19 cellular contexts compared by ENCODE assay signal in the genomic region with DNA sequence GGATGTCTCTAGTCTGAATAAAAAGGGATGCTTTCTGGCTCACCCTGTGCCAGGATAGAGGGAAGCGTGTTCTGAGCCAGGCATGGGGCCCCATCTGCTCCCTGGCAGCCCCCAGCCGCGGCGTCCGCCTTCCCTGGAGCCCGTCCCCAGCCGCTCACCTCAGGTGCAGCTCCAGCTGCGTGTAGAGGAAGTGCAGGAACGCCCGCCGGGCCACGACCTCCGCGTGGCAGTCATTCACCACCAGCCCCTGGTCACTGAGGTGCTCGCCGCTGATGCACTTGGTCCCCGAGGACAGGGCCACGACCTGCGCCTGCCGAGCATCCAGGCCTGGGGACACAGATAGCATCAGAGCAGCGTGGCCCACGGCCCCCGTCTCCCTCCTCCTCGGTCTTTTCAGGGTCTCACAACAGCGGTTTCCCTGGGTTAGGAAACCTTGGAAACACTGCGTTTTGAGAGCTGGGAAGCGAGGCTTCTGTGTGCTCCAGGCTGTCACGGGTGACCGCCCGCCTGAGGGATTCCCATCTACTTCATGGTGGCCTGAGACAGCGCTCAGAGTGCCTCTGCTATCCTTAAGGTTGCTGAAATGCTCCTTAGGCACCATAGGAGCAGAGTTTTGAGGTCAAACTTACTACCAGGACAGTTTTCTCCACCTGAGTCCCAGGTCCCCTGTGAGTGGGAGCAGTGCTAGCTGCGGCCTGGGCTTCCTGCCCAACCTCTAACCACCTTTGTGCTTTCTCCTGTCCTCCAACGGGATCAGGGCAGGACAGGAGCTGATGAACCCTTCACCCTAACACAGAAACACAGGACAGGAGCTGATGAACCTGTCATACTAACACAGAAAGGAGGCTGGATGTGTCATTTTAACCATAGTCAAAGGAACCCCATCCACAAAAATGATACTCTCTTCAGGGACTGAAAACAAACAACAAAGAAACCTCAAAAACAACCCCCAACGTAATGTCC.
DNase-seq lines count a peak whose midpoint lies in the region; ATAC-seq, FAIRE-seq and TF ChIP-seq lines count a peak whose summit lies in the region.
"Had no signal": no experiment of that assay in that cellular context is flagged by ENCODE, and none has a peak within 500 bp of the region (broad histone marks: within the 10 kb centered on the region; RNA-seq: fewer than 3 reads in every experiment).

No MANE protein-coding gene starts in this region.

- ATAC-seq in left lobe of liver = no peak
- ATAC-seq: GM12878, Panc1 had no signal

- H3K9me3 ChIP-seq in BLaER1 treated with 17β-estradiol and CSF1 and Interleukin-3, amounts not matched to agents 10 nM and 100 nM (replicated peaks in 1 of 11) = no peaks in the 10 kb centered on the region; a peak in 1 of 22 replicates
- H3K9me3 ChIP-seq: Caco-2 had no signal

- DNase-seq in SK-N-DZ (ENCODE audit: low spot score) = peak; percentile 43
- DNase-seq in left lobe of liver (ENCODE audit: low spot score) = peak; percentile 24
- DNase-seq in osteocyte (ENCODE audit: extremely low spot score, unreplicated experiment) = no peak
- DNase-seq in activated naive CD8-positive, alpha-beta T cell treated with anti-CD3 and anti-CD28 coated beads for 36 hours = no peak
- no peak for DNase-seq in occipital lobe (lab: John Stamatoyannopoulos, UW)
- no peak for DNase-seq in NCI-H345 treated with DMSO at 0.1 percent for 48 hours (lab: John Stamatoyannopoulos, UW; ENCODE audit: unreplicated experiment)
- DNase-seq in HTR-8/SVneo (ENCODE audit: insufficient read length, low spot score) = no peak
- DNase-seq: Caco-2, KBM-7, NCI-H1092, NCI-H1694 treated with DMSO at 0.1 percent for 48 hours, NCI-H446 treated with DMSO at 0.1 percent for 48 hours, NCI-H82, SHP77 had no signal

- peaks cover 18 to 62% (median 39%) of the 10 kb centered on the region in 11 experiments; a peak in 20 of 22 replicates for H3K27me3 ChIP-seq in BLaER1 treated with 17β-estradiol and CSF1 and Interleukin-3, amounts not matched to agents 10 nM and 100 nM

- FAIRE-seq in HTR-8/SVneo (lab: Jason Lieb, UNC) = no peak
- FAIRE-seq: A204.1, GM12878 had no signal

- H3K4me3 ChIP-seq in BLaER1 treated with 17β-estradiol and CSF1 and Interleukin-3, amounts not matched to agents 10 nM and 100 nM = no peak overlapping the region
- H3K4me3 ChIP-seq: GM12878 had no signal

- peaks cover 28% of the 10 kb centered on the region for H3K4me1 Mint-ChIP-seq in osteocyte (ENCODE audit: unreplicated experiment)
- peaks cover 2% of the 10 kb centered on the region for H3K4me1 Mint-ChIP-seq in activated naive CD8-positive, alpha-beta T cell treated with anti-CD3 and anti-CD28 coated beads for 36 hours
- H3K4me1 Mint-ChIP-seq: CD14-positive monocyte had no signal

- H3K36me3 Mint-ChIP-seq in osteocyte (ENCODE audit: unreplicated experiment) = peaks cover 3% of the 10 kb centered on the region
- H3K36me3 Mint-ChIP-seq in activated naive CD8-positive, alpha-beta T cell treated with anti-CD3 and anti-CD28 coated beads for 36 hours = no peaks in the 10 kb centered on the region
- H3K36me3 Mint-ChIP-seq: CD14-positive monocyte had no signal

- H3K4me1 ChIP-seq in BLaER1 treated with 17β-estradiol and CSF1 and Interleukin-3, amounts not matched to agents 10 nM and 100 nM = peaks cover 8 to 38% (median 30%) of the 10 kb centered on the region in 10 experiments
- H3K4me1 ChIP-seq: Caco-2 had no signal

- H4K20me1 ChIP-seq in BLaER1 treated with 17β-estradiol and CSF1 and Interleukin-3, amounts not matched to agents 10 nM and 100 nM = peaks cover 0 to 5% (median 0%) of the 10 kb centered on the region in 11 experiments; a peak in 2 of 22 replicates

- TF ChIP-seq CTCF in osteocyte (IDR thresholded peaks at IDR 0.05) = no peak

- no peaks in the 10 kb centered on the region for H3K9me3 Mint-ChIP-seq in osteocyte (ENCODE audit: unreplicated experiment)
- no peaks in the 10 kb centered on the region for H3K9me3 Mint-ChIP-seq in activated naive CD8-positive, alpha-beta T cell treated with anti-CD3 and anti-CD28 coated beads for 36 hours

- peak overlapping the region in 1 of 11 experiments; percentile 10; a peak in 1 of 22 replicates for H3K9ac ChIP-seq in BLaER1 treated with 17β-estradiol and CSF1 and Interleukin-3, amounts not matched to agents 10 nM and 100 nM

- peaks cover 2% of the 10 kb centered on the region for H3K27me3 Mint-ChIP-seq in osteocyte (ENCODE audit: unreplicated experiment)
- H3K27me3 Mint-ChIP-seq in activated naive CD8-positive, alpha-beta T cell treated with anti-CD3 and anti-CD28 coated beads for 36 hours = peaks cover 45% of the 10 kb centered on the region

- no peaks in the 10 kb centered on the region for H3K36me3 ChIP-seq in BLaER1 treated with 17β-estradiol and CSF1 and Interleukin-3, amounts not matched to agents 10 nM and 100 nM

- H3K4me2 ChIP-seq in BLaER1 treated with 17β-estradiol and CSF1 and Interleukin-3, amounts not matched to agents 10 nM and 100 nM = peak overlapping the region in 9 of 11 experiments; percentile 82 to 95 (median 91); a peak in 18 of 22 replicates

- no peak overlapping the region for H3K4me3 Mint-ChIP-seq in osteocyte (ENCODE audit: unreplicated experiment)
- H3K4me3 Mint-ChIP-seq in activated naive CD8-positive, alpha-beta T cell treated with anti-CD3 and anti-CD28 coated beads for 36 hours = no peak overlapping the region
- H3K4me3 Mint-ChIP-seq: CD14-positive monocyte had no signal

- H3K27ac Mint-ChIP-seq in osteocyte (ENCODE audit: unreplicated experiment) = peak overlapping the region; percentile 67
- no peak overlapping the region for H3K27ac Mint-ChIP-seq in activated naive CD8-positive, alpha-beta T cell treated with anti-CD3 and anti-CD28 coated beads for 36 hours
- H3K27ac Mint-ChIP-seq: CD14-positive monocyte had no signal

- no peak overlapping the region; a peak in 1 of 22 replicates for H3K27ac ChIP-seq in BLaER1 treated with 17β-estradiol and CSF1 and Interleukin-3, amounts not matched to agents 10 nM and 100 nM

Comparison
In these comparisons a context has a peak if more than half of its experiments do, and no peak if none do; other contexts are left out.
1. DNase-seq: peak in SK-N-DZ (single experiment) and left lobe of liver (single experiment); none in osteocyte (single experiment), activated naive CD8-positive, alpha-beta T cell treated with anti-CD3 and anti-CD28 coated beads for 36 hours (single experiment), occipital lobe (single experiment), NCI-H345 treated with DMSO at 0.1 percent for 48 hours (single experiment) and HTR-8/SVneo (single experiment).